ENCODE assay signal across 1 cellular context in the genomic region with DNA sequence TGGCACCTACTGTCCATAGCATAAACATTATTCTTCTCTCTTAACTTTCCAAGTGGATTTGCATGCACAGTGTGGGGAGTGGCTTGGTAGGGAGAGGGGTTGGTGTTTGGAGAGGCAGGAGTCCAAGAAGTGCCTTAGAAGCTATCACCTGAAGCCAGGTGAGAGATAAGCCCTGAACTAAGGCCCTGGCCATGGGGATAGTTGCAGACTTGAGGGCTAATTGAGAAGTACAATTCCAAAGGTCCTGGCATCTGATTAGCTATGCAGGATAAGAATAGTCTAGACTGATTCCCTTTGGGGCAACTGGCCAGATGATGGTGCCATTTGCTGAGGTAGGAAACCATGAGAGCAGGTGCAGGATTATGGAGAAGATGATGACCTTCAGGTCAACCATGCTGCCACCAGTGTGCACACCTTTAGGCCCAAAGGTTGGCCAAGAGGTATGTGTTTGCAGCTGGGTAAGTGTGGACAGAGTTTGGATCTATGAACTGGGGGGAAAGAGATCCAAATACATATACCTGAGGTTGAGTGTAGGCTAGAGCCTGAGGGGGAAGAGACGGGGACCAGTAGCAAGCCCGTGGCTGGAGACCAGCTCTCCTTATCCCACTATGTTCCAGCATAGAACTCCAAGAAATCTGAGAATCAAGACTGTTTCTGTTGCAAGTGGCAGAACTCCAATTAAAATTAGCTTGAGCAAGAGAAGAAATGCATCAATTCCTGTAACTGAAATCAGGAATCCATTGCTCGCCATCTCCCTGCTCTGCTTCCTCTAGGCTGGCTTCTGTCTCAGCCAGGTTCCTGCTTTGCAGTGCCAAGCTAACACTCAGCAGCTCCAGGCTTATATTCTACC.
TF ChIP-seq lines count a peak whose summit lies in the region.

No MANE protein-coding gene starts in this region.

TF ChIP-seq in GM23338, 12 proteins besides CTCF, POLR2A, EP300 and RAD21 (continued from another document):
- TF ChIP-seq, protein P1, sequence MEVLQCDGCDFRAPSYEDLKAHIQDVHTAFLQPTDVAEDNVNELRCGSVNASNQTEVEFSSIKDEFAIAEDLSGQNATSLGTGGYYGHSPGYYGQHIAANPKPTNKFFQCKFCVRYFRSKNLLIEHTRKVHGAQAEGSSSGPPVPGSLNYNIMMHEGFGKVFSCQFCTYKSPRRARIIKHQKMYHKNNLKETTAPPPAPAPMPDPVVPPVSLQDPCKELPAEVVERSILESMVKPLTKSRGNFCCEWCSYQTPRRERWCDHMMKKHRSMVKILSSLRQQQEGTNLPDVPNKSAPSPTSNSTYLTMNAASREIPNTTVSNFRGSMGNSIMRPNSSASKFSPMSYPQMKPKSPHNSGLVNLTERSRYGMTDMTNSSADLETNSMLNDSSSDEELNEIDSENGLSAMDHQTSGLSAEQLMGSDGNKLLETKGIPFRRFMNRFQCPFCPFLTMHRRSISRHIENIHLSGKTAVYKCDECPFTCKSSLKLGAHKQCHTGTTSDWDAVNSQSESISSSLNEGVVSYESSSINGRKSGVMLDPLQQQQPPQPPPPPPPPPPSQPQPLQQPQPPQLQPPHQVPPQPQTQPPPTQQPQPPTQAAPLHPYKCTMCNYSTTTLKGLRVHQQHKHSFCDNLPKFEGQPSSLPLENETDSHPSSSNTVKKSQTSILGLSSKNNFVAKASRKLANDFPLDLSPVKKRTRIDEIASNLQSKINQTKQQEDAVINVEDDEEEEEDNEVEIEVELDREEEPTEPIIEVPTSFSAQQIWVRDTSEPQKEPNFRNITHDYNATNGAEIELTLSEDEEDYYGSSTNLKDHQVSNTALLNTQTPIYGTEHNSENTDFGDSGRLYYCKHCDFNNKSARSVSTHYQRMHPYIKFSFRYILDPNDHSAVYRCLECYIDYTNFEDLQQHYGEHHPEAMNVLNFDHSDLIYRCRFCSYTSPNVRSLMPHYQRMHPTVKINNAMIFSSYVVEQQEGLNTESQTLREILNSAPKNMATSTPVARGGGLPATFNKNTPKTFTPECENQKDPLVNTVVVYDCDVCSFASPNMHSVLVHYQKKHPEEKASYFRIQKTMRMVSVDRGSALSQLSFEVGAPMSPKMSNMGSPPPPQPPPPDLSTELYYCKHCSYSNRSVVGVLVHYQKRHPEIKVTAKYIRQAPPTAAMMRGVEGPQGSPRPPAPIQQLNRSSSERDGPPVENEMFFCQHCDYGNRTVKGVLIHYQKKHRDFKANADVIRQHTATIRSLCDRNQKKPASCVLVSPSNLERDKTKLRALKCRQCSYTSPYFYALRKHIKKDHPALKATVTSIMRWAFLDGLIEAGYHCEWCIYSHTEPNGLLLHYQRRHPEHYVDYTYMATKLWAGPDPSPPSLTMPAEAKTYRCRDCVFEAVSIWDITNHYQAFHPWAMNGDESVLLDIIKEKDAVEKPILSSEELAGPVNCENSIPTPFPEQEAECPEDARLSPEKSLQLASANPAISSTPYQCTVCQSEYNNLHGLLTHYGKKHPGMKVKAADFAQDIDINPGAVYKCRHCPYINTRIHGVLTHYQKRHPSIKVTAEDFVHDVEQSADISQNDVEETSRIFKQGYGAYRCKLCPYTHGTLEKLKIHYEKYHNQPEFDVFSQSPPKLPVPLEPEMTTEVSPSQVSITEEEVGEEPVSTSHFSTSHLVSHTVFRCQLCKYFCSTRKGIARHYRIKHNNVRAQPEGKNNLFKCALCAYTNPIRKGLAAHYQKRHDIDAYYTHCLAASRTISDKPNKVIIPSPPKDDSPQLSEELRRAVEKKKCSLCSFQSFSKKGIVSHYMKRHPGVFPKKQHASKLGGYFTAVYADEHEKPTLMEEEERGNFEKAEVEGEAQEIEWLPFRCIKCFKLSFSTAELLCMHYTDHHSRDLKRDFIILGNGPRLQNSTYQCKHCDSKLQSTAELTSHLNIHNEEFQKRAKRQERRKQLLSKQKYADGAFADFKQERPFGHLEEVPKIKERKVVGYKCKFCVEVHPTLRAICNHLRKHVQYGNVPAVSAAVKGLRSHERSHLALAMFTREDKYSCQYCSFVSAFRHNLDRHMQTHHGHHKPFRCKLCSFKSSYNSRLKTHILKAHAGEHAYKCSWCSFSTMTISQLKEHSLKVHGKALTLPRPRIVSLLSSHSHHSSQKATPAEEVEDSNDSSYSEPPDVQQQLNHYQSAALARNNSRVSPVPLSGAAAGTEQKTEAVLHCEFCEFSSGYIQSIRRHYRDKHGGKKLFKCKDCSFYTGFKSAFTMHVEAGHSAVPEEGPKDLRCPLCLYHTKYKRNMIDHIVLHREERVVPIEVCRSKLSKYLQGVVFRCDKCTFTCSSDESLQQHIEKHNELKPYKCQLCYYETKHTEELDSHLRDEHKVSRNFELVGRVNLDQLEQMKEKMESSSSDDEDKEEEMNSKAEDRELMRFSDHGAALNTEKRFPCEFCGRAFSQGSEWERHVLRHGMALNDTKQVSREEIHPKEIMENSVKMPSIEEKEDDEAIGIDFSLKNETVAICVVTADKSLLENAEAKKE (CRISPR knock-in tag; IDR thresholded peaks at IDR 0.05) = no peak
- TF ChIP-seq, protein P2, sequence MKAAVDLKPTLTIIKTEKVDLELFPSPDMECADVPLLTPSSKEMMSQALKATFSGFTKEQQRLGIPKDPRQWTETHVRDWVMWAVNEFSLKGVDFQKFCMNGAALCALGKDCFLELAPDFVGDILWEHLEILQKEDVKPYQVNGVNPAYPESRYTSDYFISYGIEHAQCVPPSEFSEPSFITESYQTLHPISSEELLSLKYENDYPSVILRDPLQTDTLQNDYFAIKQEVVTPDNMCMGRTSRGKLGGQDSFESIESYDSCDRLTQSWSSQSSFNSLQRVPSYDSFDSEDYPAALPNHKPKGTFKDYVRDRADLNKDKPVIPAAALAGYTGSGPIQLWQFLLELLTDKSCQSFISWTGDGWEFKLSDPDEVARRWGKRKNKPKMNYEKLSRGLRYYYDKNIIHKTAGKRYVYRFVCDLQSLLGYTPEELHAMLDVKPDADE (IDR thresholded peaks at IDR 0.05) = no peak
- TF ChIP-seq EZH2phosphoT487 (IDR thresholded peaks at IDR 0.05; ENCODE audit: unreplicated experiment) = no peak
- no peak for TF ChIP-seq JUNB (IDR thresholded peaks at IDR 0.05; ENCODE audit: unreplicated experiment)
- TF ChIP-seq, protein P3, sequence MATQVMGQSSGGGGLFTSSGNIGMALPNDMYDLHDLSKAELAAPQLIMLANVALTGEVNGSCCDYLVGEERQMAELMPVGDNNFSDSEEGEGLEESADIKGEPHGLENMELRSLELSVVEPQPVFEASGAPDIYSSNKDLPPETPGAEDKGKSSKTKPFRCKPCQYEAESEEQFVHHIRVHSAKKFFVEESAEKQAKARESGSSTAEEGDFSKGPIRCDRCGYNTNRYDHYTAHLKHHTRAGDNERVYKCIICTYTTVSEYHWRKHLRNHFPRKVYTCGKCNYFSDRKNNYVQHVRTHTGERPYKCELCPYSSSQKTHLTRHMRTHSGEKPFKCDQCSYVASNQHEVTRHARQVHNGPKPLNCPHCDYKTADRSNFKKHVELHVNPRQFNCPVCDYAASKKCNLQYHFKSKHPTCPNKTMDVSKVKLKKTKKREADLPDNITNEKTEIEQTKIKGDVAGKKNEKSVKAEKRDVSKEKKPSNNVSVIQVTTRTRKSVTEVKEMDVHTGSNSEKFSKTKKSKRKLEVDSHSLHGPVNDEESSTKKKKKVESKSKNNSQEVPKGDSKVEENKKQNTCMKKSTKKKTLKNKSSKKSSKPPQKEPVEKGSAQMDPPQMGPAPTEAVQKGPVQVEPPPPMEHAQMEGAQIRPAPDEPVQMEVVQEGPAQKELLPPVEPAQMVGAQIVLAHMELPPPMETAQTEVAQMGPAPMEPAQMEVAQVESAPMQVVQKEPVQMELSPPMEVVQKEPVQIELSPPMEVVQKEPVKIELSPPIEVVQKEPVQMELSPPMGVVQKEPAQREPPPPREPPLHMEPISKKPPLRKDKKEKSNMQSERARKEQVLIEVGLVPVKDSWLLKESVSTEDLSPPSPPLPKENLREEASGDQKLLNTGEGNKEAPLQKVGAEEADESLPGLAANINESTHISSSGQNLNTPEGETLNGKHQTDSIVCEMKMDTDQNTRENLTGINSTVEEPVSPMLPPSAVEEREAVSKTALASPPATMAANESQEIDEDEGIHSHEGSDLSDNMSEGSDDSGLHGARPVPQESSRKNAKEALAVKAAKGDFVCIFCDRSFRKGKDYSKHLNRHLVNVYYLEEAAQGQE (IDR thresholded peaks at IDR 0.05; ENCODE audit: unreplicated experiment) = no peak
- TF ChIP-seq STAT1 (IDR thresholded peaks at IDR 0.05; ENCODE audit: unreplicated experiment) = no peak
- TF ChIP-seq EZH2 (IDR thresholded peaks at IDR 0.05; ENCODE audit: low read depth, unreplicated experiment) = no peak
